In the genomic region with DNA sequence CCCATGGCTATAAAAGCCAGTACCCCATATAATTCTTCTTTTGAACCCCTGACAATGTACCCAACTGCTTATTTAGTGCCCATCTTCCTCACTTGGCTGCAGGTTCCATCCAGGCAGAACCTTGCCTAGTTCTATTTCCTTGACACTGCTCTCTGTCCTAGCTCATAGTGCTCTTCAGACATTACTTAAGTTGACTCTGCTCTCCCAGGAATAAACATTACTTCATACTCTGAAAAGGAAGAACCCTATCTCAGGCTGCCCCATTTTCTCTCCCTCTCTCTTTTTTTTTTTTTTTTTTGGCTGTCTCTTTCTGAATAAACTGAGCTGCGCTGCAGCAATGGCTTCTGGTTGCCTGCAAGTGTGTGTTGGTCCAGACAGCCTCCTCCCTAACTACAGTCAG, we compare ENCODE assay signal across 1 cellular context.
TF ChIP-seq lines count a peak whose summit lies in the region.

No MANE protein-coding gene starts in this region.

TF ChIP-seq in IMR-90, 13 proteins besides CTCF, POLR2A, EP300 and RAD21 (continued from another document):
- TF ChIP-seq, protein P1, sequence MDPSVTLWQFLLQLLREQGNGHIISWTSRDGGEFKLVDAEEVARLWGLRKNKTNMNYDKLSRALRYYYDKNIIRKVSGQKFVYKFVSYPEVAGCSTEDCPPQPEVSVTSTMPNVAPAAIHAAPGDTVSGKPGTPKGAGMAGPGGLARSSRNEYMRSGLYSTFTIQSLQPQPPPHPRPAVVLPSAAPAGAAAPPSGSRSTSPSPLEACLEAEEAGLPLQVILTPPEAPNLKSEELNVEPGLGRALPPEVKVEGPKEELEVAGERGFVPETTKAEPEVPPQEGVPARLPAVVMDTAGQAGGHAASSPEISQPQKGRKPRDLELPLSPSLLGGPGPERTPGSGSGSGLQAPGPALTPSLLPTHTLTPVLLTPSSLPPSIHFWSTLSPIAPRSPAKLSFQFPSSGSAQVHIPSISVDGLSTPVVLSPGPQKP (IDR thresholded peaks at IDR 0.05; ENCODE audit: borderline replicate concordance, low read depth, low read length), result no peak
TF ChIP-seq in IMR-90: peak in this region for 0.
